In the genomic region with DNA sequence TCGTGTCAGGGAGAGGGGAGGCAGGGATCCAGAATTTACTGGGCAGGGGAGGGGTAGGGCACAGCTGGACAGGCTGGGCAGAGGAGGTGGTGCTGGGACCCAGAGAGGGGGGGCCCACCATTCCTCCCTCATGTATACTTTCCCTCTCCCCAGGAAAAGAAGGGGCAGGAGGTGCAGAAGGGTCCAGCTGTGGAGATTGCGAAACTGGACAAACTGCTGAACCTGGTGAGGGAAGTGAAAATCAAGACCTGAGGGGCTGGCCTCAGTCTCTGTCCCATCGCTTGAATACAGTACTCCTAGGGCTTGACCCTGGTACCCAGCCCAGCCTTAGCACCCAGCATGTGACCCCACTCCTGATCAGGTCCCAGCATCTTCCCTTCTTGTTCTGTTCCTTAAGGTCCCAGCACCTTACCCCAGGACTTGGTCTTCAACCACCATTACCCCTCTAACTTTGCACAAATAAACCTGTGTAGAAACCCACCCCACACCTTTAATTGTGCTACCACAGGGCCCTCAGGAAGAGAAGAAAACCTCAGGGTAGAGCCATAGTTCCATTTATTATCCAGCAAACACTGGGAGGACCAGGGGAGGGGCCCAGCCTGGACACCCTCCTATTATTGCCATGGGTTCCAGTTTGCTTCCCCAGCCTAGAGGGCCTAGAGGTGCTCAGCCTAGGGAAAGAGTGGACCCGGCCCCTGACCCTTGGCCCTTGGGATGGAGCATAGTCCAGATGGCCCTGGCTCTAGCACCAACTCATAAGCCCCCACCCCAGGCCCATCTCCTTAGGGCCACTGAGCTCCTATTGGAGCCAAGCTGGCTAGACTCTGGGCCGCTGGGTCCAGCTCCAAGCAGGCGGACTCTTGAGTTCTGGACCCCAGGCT, we compare ENCODE assay signal across 12 cellular contexts. TPM values are rescaled to one million over a fixed set of nuclear protein-coding genes. Genes with fewer than 3 reads are reported as not detected.
A peak's percentile ranks its signal among the peaks of the same experiment; 100 is the strongest.
DNase-seq lines count a peak whose midpoint lies in the region; ATAC-seq and TF ChIP-seq lines count a peak whose summit lies in the region.
"Had no signal": no experiment of that assay in that cellular context is flagged by ENCODE, and none has a peak within 500 bp of the region (broad histone marks: within the 10 kb centered on the region; RNA-seq: fewer than 3 reads in every experiment).

No MANE protein-coding gene starts in this region.

- H3K9me3 ChIP-seq in IMR-90 (ENCODE audit: control insufficient read depth, insufficient read depth, low read length): no peaks in the 10 kb centered on the region
- H3K9me3 ChIP-seq in neuronal stem cell (replicated peaks in 1 of 2; ENCODE audit: control insufficient read depth in 2 of 2, insufficient read depth in 1 of 2, low read depth in 1 of 2, low read length in 2 of 2): no peaks in the 10 kb centered on the region
- H3K9me3 ChIP-seq: Peyer's patch had no signal

- H3K36me3 Mint-ChIP-seq in activated CD4-positive, alpha-beta T cell treated with anti-CD3 and anti-CD28 coated beads for 36 hours (ENCODE audit: low read depth): no peaks in the 10 kb centered on the region

- in situ Hi-C loops in IMR-90 (cut with MboI; ENCODE audit: low sequenced_read_pairs): no loop called here

- H2BK15ac ChIP-seq in IMR-90 (ENCODE audit: low read depth, low read length) (no peak overlapping the region), neuronal stem cell (ENCODE audit: low read length) (no peak overlapping the region)

- H3K4me1 ChIP-seq in IMR-90 (ENCODE audit: control insufficient read depth, insufficient read depth, low read length) (no peaks in the 10 kb centered on the region), neuronal stem cell (ENCODE audit: control insufficient read depth in 2 of 2, insufficient read depth in 1 of 2, low read depth in 1 of 2, low read length in 2 of 2) (peaks cover 7 to 11% of the 10 kb centered on the region in 2 donors)

- H2AFZ ChIP-seq in IMR-90 (replicated peaks; ENCODE audit: low read length, poor library complexity) (no peak overlapping the region), neuronal stem cell (ENCODE audit: low read length) (no peak overlapping the region)

- no peaks in the 10 kb centered on the region for H3K9me1 ChIP-seq in IMR-90 (ENCODE audit: insufficient read depth, low read length)

- no peak overlapping the region for H4K8ac ChIP-seq in IMR-90 (ENCODE audit: low read depth in 2 of 2, low read length in 2 of 2)
- no peak overlapping the region for H4K8ac ChIP-seq in neuronal stem cell (ENCODE audit: low read depth, low read length)

- intact Hi-C loops in IMR-90 (cut with micrococcal nuclease): no loop called here
- intact Hi-C loops in activated CD4-positive, alpha-beta T cell treated with anti-CD3 and anti-CD28 coated beads for 36 hours (cut with DNase I, micrococcal nuclease): loop anchor here in 1 of 2 experiments (5.0 kb wide), 2 partner anchors 592 to 1967 kb away; no protein-coding TSS in a partner anchor

- CTCF ChIA-PET in IMR-90 (lab: Yijun Ruan, JAX): no interaction called here
- CTCF ChIA-PET in activated CD4-positive, alpha-beta T cell treated with anti-CD3 and anti-CD28 coated beads for 36 hours (lab: Charles Lee): no interaction called here

- H3K4ac ChIP-seq in IMR-90 (ENCODE audit: low read depth, low read length) (no peak overlapping the region), neuronal stem cell (ENCODE audit: low read length) (no peak overlapping the region)

- H2AK5ac ChIP-seq in IMR-90 (ENCODE audit: low read depth, low read length) (no peak overlapping the region), neuronal stem cell (ENCODE audit: low read depth, low read length) (peak overlapping the region; percentile 76)

- H3K36me3 ChIP-seq in IMR-90 (ENCODE audit: control insufficient read depth, insufficient read depth, low read length): no peaks in the 10 kb centered on the region
- no peaks in the 10 kb centered on the region for H3K36me3 ChIP-seq in neuronal stem cell (replicated peaks in 1 of 2; ENCODE audit: control insufficient read depth in 2 of 2, insufficient read depth in 2 of 2, low read length in 2 of 2)
- H3K36me3 ChIP-seq: Peyer's patch had no signal

- no peak overlapping the region for H3K27ac Mint-ChIP-seq in activated CD4-positive, alpha-beta T cell treated with anti-CD3 and anti-CD28 coated beads for 36 hours

- H3K27me3 ChIP-seq in IMR-90 (ENCODE audit: control insufficient read depth, insufficient read depth, low read length) (peaks cover 63% of the 10 kb centered on the region), neuronal stem cell (ENCODE audit: control insufficient read depth in 3 of 3, insufficient read depth in 3 of 3, low read depth in 1 of 3, low read length in 3 of 3) (peaks cover 0 to 16% (median 6%) of the 10 kb centered on the region in 3 experiments)
- H3K27me3 ChIP-seq: Peyer's patch had no signal

- POLR2A ChIA-PET in IMR-90 (lab: Charles Lee; ENCODE audit: unreplicated experiment): no interaction called here
- POLR2A ChIA-PET in activated CD4-positive, alpha-beta T cell treated with anti-CD3 and anti-CD28 coated beads for 36 hours (lab: Charles Lee): no interaction called here

- H2AK9ac ChIP-seq in IMR-90 (replicated peaks; ENCODE audit: low read depth, low read length, poor library complexity): no peak overlapping the region

- no peak for TF ChIP-seq RAD21 in IMR-90 (IDR thresholded peaks at IDR 0.05; ENCODE audit: low read length)

- H3K9ac ChIP-seq in IMR-90 (ENCODE audit: low read depth, low read length): no peak overlapping the region
- no peak overlapping the region for H3K9ac ChIP-seq in neuronal stem cell (ENCODE audit: low read depth, low read length, poor library complexity)

- H3K14ac ChIP-seq in IMR-90 (replicated peaks; ENCODE audit: low read depth, low read length) (no peak overlapping the region), neuronal stem cell (ENCODE audit: low read length) (no peak overlapping the region)

- dilution Hi-C loops in IMR-90 (cut with HindIII; ENCODE audit: low sequenced_read_pairs, unreplicated experiment): no loop called here

- no peaks in the 10 kb centered on the region for H3K79me1 ChIP-seq in IMR-90 (ENCODE audit: low read depth in 1 of 2, low read length in 2 of 2)
- no peaks in the 10 kb centered on the region for H3K79me1 ChIP-seq in neuronal stem cell (ENCODE audit: low read depth, low read length)

- H4K20me1 ChIP-seq in IMR-90 (ENCODE audit: insufficient read depth, low read length): peaks cover 5% of the 10 kb centered on the region

- H2BK20ac ChIP-seq in IMR-90 (ENCODE audit: low read depth, low read length): no peak overlapping the region

- no peak overlapping the region for H3K4me3 ChIP-seq in IMR-90 (ENCODE audit: insufficient read depth, low read depth, low read length)
- H3K4me3 ChIP-seq in NB4 (ENCODE audit: low read depth, low read length): no peak overlapping the region
- no peak overlapping the region for H3K4me3 ChIP-seq in neuronal stem cell (ENCODE audit: low read length in 2 of 2)
- H3K4me3 ChIP-seq: Peyer's patch had no signal

- no peak overlapping the region for H2BK120ac ChIP-seq in IMR-90 (ENCODE audit: low read depth, low read length)
- H2BK120ac ChIP-seq in neuronal stem cell (ENCODE audit: low read depth, low read length): no peak overlapping the region

- no peak for TF ChIP-seq POLR2A in IMR-90 (IDR thresholded peaks at IDR 0.05; ENCODE audit: low read depth, low read length)
- no peak for TF ChIP-seq POLR2A in NB4 (IDR thresholded peaks at IDR 0.05; ENCODE audit: extremely low read depth, insufficient read length)

- 100% methylated on average over 2 of the region's 6 CpGs; no CpG with 5 or more reads in 1 of the 2 experiments for WGBS in IMR-90 (ENCODE audit: extremely low coverage in 2 of 2, insufficient read length in 1 of 2), 2 experiments
- no CpG with 5 or more reads among the region's 6 CpGs for WGBS in neuronal stem cell (ENCODE audit: extremely low coverage in 2 of 2, insufficient read length in 2 of 2, insufficient replicate concordance in 1 of 2), 2 donors

- no peak overlapping the region for H3K4me3 Mint-ChIP-seq in activated CD4-positive, alpha-beta T cell treated with anti-CD3 and anti-CD28 coated beads for 36 hours

- H4K5ac ChIP-seq in IMR-90 (ENCODE audit: low read depth, low read length): no peak overlapping the region

- H3K4me1 Mint-ChIP-seq in activated CD4-positive, alpha-beta T cell treated with anti-CD3 and anti-CD28 coated beads for 36 hours: peaks cover 24% of the 10 kb centered on the region

- no peak for TF ChIP-seq CTCF in IMR-90 (conservative IDR thresholded peaks at IDR 0.05; ENCODE audit: low read depth, low read length)
- no peak for TF ChIP-seq CTCF in NB4 (IDR thresholded peaks at IDR 0.05; ENCODE audit: low read depth, low read length)

- no peak for ATAC-seq in IMR-90 (ENCODE audit: low read depth)
- ATAC-seq in HG02981 (IDR thresholded peaks at IDR 0.05; ENCODE audit: unreplicated experiment): no peak
- ATAC-seq in activated CD4-positive, alpha-beta T cell treated with anti-CD3 and anti-CD28 coated beads for 36 hours: no peak
- ATAC-seq: SK-N-SH treated with all-trans-retinoic acid at 6 μM for 48 hours had no signal

- H3K56ac ChIP-seq in IMR-90 (ENCODE audit: extremely low read depth, insufficient read depth, low read length): no peak overlapping the region

- H4K91ac ChIP-seq in IMR-90 (ENCODE audit: insufficient read depth, low read depth, low read length): no peak overlapping the region
- H4K91ac ChIP-seq in neuronal stem cell (ENCODE audit: low read depth, low read length, poor library complexity): no peak overlapping the region

- H3K27me3 Mint-ChIP-seq in activated CD4-positive, alpha-beta T cell treated with anti-CD3 and anti-CD28 coated beads for 36 hours: peaks cover 8% of the 10 kb centered on the region

- no peak for DNase-seq in IMR-90
- peak; percentile 48 for DNase-seq in NB4 (ENCODE audit: low read depth)
- no peak for DNase-seq in caudate nucleus (lab: John Stamatoyannopoulos, UW)
- DNase-seq in neuronal stem cell (ENCODE audit: low spot score): no peak
- DNase-seq in activated CD4-positive, alpha-beta T cell treated with anti-CD3 and anti-CD28 coated beads for 36 hours: no peak
- DNase-seq in NCI-H526 (lab: John Stamatoyannopoulos, UW): no peak
- DNase-seq: NCI-H1092, NCI-H1694 treated with DMSO at 0.1 percent for 48 hours, Peyer's patch, SHP77 had no signal

- no peak overlapping the region for H2BK5ac ChIP-seq in IMR-90 (ENCODE audit: low read depth, low read length, poor library complexity, severe bottlenecking)
- H2BK5ac ChIP-seq in neuronal stem cell (ENCODE audit: low read length): peak overlapping the region; percentile 19

- BruUV-seq in IMR-90 (replicated peaks; lab: Mats Ljungman, UMichigan): no TSS peak

- no peaks in the 10 kb centered on the region for H3K9me3 Mint-ChIP-seq in activated CD4-positive, alpha-beta T cell treated with anti-CD3 and anti-CD28 coated beads for 36 hours (ENCODE audit: low read depth)

- H2BK12ac ChIP-seq in neuronal stem cell (ENCODE audit: low read length): no peak overlapping the region

- H3K27ac ChIP-seq in IMR-90 (ENCODE audit: insufficient read depth, low read length) (no peak overlapping the region), caudate nucleus (ENCODE audit: low read depth, low read length) (peak overlapping the region; percentile 93), neuronal stem cell (replicated peaks; ENCODE audit: low read length) (no peak overlapping the region)
- H3K27ac ChIP-seq: Peyer's patch had no signal

- H3K18ac ChIP-seq in IMR-90 (ENCODE audit: low read depth, low read length) (no peak overlapping the region), neuronal stem cell (ENCODE audit: low read length) (no peak overlapping the region)

- H3K23ac ChIP-seq in IMR-90 (ENCODE audit: low read depth, low read length) (no peak overlapping the region), neuronal stem cell (ENCODE audit: low read depth, low read length, poor library complexity) (no peak overlapping the region)

- H3K4me2 ChIP-seq in IMR-90 (ENCODE audit: low read depth, low read length) (no peak overlapping the region), neuronal stem cell (ENCODE audit: insufficient read depth, low read length, poor library complexity, severe bottlenecking) (no peak overlapping the region)

RNA-seq across cellular contexts. Expression of gene ENHO, which starts 2.0 kb away (rescaled TPM):
- total RNA-seq in IMR-90 (2012; rRNA removed): not detected in 2 replicates
- 0.10 TPM in 1 of 2 replicates, not detected in the other for polyA plus RNA-seq in IMR-90 (2012; rRNA removed)
- polyA plus RNA-seq in IMR-90 (2012; cell fraction: cytosol; rRNA removed): 0.06 and 0.14 TPM in 2 replicates
- polyA plus RNA-seq in IMR-90 (2012; cell fraction: nucleus; rRNA removed; ENCODE audit: low replicate concordance): 0.05 TPM in 1 of 2 replicates, not detected in the other
- 18.0 TPM for polyA plus RNA-seq in neuronal stem cell (2013, experiment 1 of 2)
- polyA plus RNA-seq in neuronal stem cell (2013, experiment 2 of 2): 16.3 TPM
- not detected for total RNA-seq in activated CD4-positive, alpha-beta T cell treated with anti-CD3 and anti-CD28 coated beads for 36 hours
